Comparison of ENCODE assay signal across 8 cellular contexts in the genomic region with DNA sequence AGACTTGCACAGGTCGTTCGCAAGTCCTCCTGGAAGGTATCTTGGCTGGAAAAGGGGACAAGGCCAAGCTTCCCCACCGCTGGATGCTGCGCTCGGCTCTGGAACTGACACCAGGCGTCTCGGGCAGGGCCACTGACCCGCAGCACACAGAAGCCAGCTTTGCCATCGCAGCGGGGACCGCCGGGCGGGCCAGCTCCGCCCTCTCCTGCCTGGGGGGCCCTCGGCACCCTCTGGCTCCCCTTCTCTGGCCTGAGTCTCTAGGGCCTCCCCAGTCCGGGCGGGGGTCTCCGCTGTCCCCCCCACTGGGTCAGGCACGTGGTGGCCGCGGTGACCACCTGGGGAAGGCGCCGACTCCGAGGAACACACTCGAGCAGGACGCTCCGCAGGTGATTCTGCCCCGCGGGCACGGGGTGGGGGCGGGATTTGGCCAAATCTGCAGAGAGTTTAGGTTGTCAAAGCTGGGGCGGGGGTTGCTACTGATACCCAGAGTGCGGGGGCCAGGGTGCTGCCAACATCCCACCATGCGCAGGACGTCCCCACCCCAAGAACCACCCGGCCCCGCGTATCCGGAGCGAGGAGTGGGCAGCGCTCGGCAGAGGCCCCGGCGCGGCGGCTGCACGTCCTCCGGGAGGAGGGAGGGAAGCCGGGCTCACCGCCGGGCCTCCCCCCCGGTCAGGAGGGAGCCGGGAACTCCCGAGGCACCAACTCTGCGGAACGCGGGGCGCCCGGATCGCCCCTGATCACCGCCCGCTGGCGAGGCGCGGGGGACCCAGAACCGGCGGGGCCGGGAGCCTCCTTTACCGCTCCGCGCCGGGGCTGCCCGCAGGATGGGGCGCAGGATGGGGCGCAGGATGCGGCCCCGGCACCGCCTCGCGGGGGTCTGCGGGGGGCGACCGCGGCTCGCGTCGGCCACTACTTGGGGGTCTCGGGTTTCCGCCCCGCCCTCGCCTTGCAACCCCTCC. TPM values are rescaled to one million over a fixed set of nuclear protein-coding genes. Genes with fewer than 3 reads are reported as not detected.
A peak's percentile ranks its signal among the peaks of the same experiment; 100 is the strongest.
DNase-seq lines count a peak whose midpoint lies in the region; ATAC-seq, FAIRE-seq and TF ChIP-seq lines count a peak whose summit lies in the region.

No MANE protein-coding gene starts in this region.

- H3K4me3 ChIP-seq in BLaER1: peak overlapping the region; percentile 71
- peak overlapping the region; percentile 66 for H3K4me3 ChIP-seq in HUES48 (ENCODE audit: low read depth, low read length)
- peak overlapping the region; percentile 53 for H3K4me3 ChIP-seq in K562
- H3K4me3 ChIP-seq in right lobe of liver: peak overlapping the region; percentile 59 to 67 (median 61)
- peak overlapping the region; percentile 66 to 94 (median 74) for H3K4me3 ChIP-seq in transverse colon

- no peak for TF ChIP-seq RAD21 in K562 (CRISPR knock-in tag; conservative IDR thresholded peaks at IDR 0.05 in 1 of 2, IDR thresholded peaks at IDR 0.05 in 1 of 2)

- FAIRE-seq in K562 (lab: Jason Lieb, UNC) (no peak), H54 (lab: Jason Lieb, UNC) (no peak)

- BruUV-seq in K562 (replicated peaks; lab: Mats Ljungman, UMichigan): no TSS peak

- in situ Hi-C loops in K562 (cut with MboI): no loop called here
- in situ Hi-C loops in transverse colon (cut with MboI; ENCODE audit: low pct_ligation_motif_present in 1 of 4, low pct_unique_long_range_greater_than_20kb in 1 of 4, low sequenced_read_pairs in 3 of 4): no loop called here

- intact Hi-C loops in K562 (cut with micrococcal nuclease) (no loop called here), right lobe of liver (cut with DNase I) (no loop called here), transverse colon (cut with DNase I; ENCODE audit: low total_unique reads) (no loop called here)

- WGBS in K562 (ENCODE audit: insufficient coverage, low coverage, missing lambda C conversion rate): 11% methylated on average over 44 of the region's 91 CpGs
- WGBS in right lobe of liver (ENCODE audit: insufficient coverage, low coverage, low lambda C conversion rate, missing lambda C conversion rate): 5% methylated on average over 22 of the region's 91 CpGs
- WGBS in transverse colon (ENCODE audit: low coverage in 1 of 2), 2 donors: 10% methylated on average over 22 of the region's 91 CpGs; no CpG with 5 or more reads in 1 of the 2 donors

- peak overlapping the region; percentile 97 for H3K4me2 ChIP-seq in BLaER1
- H3K4me2 ChIP-seq in K562 (ENCODE audit: insufficient read depth, low read length): peak overlapping the region; percentile 46

- ATAC-seq in K562 (peak; percentile 10; the same call in 2 of the 3 replicates), right lobe of liver (peak; percentile 7 to 30 (median 15)), HG02798 (IDR thresholded peaks at IDR 0.05; ENCODE audit: poor library complexity, unreplicated experiment) (no peak), GM21381 (IDR thresholded peaks at IDR 0.05; ENCODE audit: unreplicated experiment) (no peak)

- peak overlapping the region; percentile 62; the same call in 1 of the 2 replicates for H2AFZ ChIP-seq in K562 (ENCODE audit: low read depth, low read length)

- CTCF ChIA-PET in K562 (lab: Yijun Ruan, JAX; ENCODE audit: low intra/inter-chr PET ratio): no interaction called here

- H3K9me3 ChIP-seq in BLaER1: no peaks in the 10 kb centered on the region
- no peaks in the 10 kb centered on the region for H3K9me3 ChIP-seq in HUES48 (ENCODE audit: control insufficient read depth, insufficient read depth, low read length)
- no peaks in the 10 kb centered on the region for H3K9me3 ChIP-seq in K562 (replicated peaks; ENCODE audit: control insufficient read depth, insufficient read depth, low read depth, low read length)
- H3K9me3 ChIP-seq in right lobe of liver: no peaks in the 10 kb centered on the region
- H3K9me3 ChIP-seq in transverse colon: no peaks in the 10 kb centered on the region

- H3K36me3 ChIP-seq in BLaER1 (no peaks in the 10 kb centered on the region), HUES48 (ENCODE audit: control insufficient read depth, insufficient read depth, low read length) (no peaks in the 10 kb centered on the region), K562 (ENCODE audit: control insufficient read depth, insufficient read depth, low read length) (peaks cover 22% of the 10 kb centered on the region; the same call in 2 of the 3 replicates), right lobe of liver (no peaks in the 10 kb centered on the region), transverse colon (no peaks in the 10 kb centered on the region)

- H4K20me1 ChIP-seq in BLaER1 (peaks cover 45% of the 10 kb centered on the region), K562 (replicated peaks; ENCODE audit: control insufficient read depth, insufficient read depth, low read length) (peaks cover 24% of the 10 kb centered on the region)

- POLR2A ChIA-PET in K562 (lab: Yijun Ruan, JAX): interaction anchor here (0.9 kb wide), 1 partner anchor 13 kb away, joined by 5 read pairs; no protein-coding TSS in a partner anchor

- TF ChIP-seq POLR2A in K562 (conservative IDR thresholded peaks at IDR 0.05): no peak
- no peak for TF ChIP-seq POLR2A in right lobe of liver (IDR thresholded peaks at IDR 0.05)
- TF ChIP-seq POLR2A in transverse colon (IDR thresholded peaks at IDR 0.05): no peak
- TF ChIP-seq POLR2A in H54 (IDR thresholded peaks at IDR 0.05; ENCODE audit: low read depth, low read length): no peak

- no peak for TF ChIP-seq CTCF in K562 (IDR thresholded peaks at IDR 0.05 in 2 of 3, conservative IDR thresholded peaks at IDR 0.05 in 1 of 3; ENCODE audit: insufficient read depth in 2 of 3, low read depth in 1 of 3, low read length in 3 of 3)
- no peak for TF ChIP-seq CTCF in right lobe of liver (IDR thresholded peaks at IDR 0.05)
- no peak for TF ChIP-seq CTCF in transverse colon (IDR thresholded peaks at IDR 0.05)

- peaks cover 34% of the 10 kb centered on the region for H3K79me2 ChIP-seq in K562 (ENCODE audit: control insufficient read depth, insufficient read depth, low read length)

- TF ChIP-seq EP300 in K562 (IDR thresholded peaks at IDR 0.05; ENCODE audit: low read length) (no peak), transverse colon (IDR thresholded peaks at IDR 0.05; ENCODE audit: low read depth) (no peak)

- DNase-seq in K562 (ENCODE audit: extremely low read depth in 1 of 4, low spot score in 3 of 4): peak in 3 of 4 experiments; percentile 35 to 48 (median 44)
- DNase-seq in right lobe of liver: peak in 1 of 3 donors; percentile 48
- no peak for DNase-seq in transverse colon
- no peak for DNase-seq in H54 (ENCODE audit: insufficient read length, low spot score)

- H3K27me3 ChIP-seq in BLaER1 (peaks cover 89% of the 10 kb centered on the region), HUES48 (ENCODE audit: control insufficient read depth, insufficient read depth, low read length) (peaks cover 45% of the 10 kb centered on the region), K562 (ENCODE audit: control insufficient read depth in 2 of 2, insufficient read depth in 2 of 2, low read length in 2 of 2) (peaks cover 0 to 5% of the 10 kb centered on the region in 2 experiments; a peak in 1 of 5 replicates), right lobe of liver (peaks cover 0 to 6% of the 10 kb centered on the region in 2 donors), transverse colon (peaks cover 16% of the 10 kb centered on the region)

- H3K4me1 ChIP-seq in BLaER1: peaks cover 52% of the 10 kb centered on the region
- H3K4me1 ChIP-seq in HUES48 (ENCODE audit: control insufficient read depth, insufficient read depth, low read length): peaks cover 27% of the 10 kb centered on the region
- peaks cover 10 to 73% of the 10 kb centered on the region in 2 experiments for H3K4me1 ChIP-seq in K562 (replicated peaks in 1 of 2; ENCODE audit: control insufficient read depth in 2 of 2, insufficient read depth in 2 of 2, low read length in 2 of 2)
- H3K4me1 ChIP-seq in right lobe of liver: no peaks in the 10 kb centered on the region
- H3K4me1 ChIP-seq in transverse colon: peaks cover 31 to 41% (median 37%) of the 10 kb centered on the region in 4 donors

- no peak overlapping the region for H3K27ac ChIP-seq in BLaER1
- H3K27ac ChIP-seq in HUES48 (ENCODE audit: low read depth, low read length): no peak overlapping the region
- peak overlapping the region; percentile 56; the same call in 1 of the 3 replicates for H3K27ac ChIP-seq in K562 (ENCODE audit: extremely low read depth, low read depth, low read length)
- peak overlapping the region in 2 of 3 donors; percentile 31 to 67 for H3K27ac ChIP-seq in right lobe of liver
- H3K27ac ChIP-seq in transverse colon: peak overlapping the region; percentile 62 to 94 (median 82)

- H3K9ac ChIP-seq in BLaER1: peak overlapping the region; percentile 32; the same call in 1 of the 2 replicates
- no peak overlapping the region for H3K9ac ChIP-seq in HUES48 (ENCODE audit: low read depth, low read length)
- peak overlapping the region; percentile 51 to 91; a peak in 3 of 4 replicates for H3K9ac ChIP-seq in K562 (ENCODE audit: insufficient read depth in 1 of 2, low read depth in 2 of 2, low read length in 2 of 2)

- no peaks in the 10 kb centered on the region for H3K9me1 ChIP-seq in K562 (ENCODE audit: control insufficient read depth, insufficient read depth, low read length)

TF ChIP-seq in K562, 482 proteins besides CTCF, POLR2A, EP300 and RAD21 (continues in another document):
- no peak for TF ChIP-seq TCF7 (IDR thresholded peaks at IDR 0.05; ENCODE audit: borderline replicate concordance)

RNA-seq across cellular contexts. Expression of gene METRNL, which starts 0.8 kb away (rescaled TPM):
- 12.2 and 22.8 TPM in 2 replicates for total RNA-seq in K562 (2011; cell fraction: chromatin; rRNA removed; ENCODE audit: low replicate concordance)
- 23.4 and 25.7 TPM in 2 replicates for total RNA-seq in K562 (2011; cell fraction: nucleolus; rRNA removed)
- total RNA-seq in K562 (2011; cell fraction: nucleoplasm; rRNA removed): 12.5 and 12.8 TPM in 2 replicates
- total RNA-seq in K562 (2014; rRNA removed) (28.2 and 34.9 TPM in 2 replicates), K562 (2014; rRNA removed; fragmentation: Illumina TruSeq; extraction: Trizol) (2.2 and 2.3 TPM in 2 replicates), K562 (2015; rRNA removed; fragmentation: Illumina TruSeq; extraction: Trizol) (10.7 and 14.2 TPM in 2 replicates), K562 (2021) (25.7 and 31.8 TPM in 2 replicates), right lobe of liver (10 to 100 TPM in 1 of 6 experiments, 1 to 10 TPM in 5; 2.3 to 18.6 (median 5.9) TPM), transverse colon (100 to 1,000 TPM in 2 of 4 donors, 10 to 100 TPM in 2; 46.8 to 325 (median 112) TPM)
- polyA plus RNA-seq in K562 (2011; rRNA removed) (2.9 and 6.2 TPM in 2 replicates), K562 (2014; fragmentation: Illumina TruSeq; extraction: Trizol) (1.7 and 10.2 TPM in 2 replicates), K562 (2014; fragmentation: Nextera tagmentation; extraction: Ambion mirVana) (under 1 TPM; 0.17 to 0.18 TPM), K562 (2014; rRNA removed) (19.5 and 23.5 TPM in 2 replicates)
- polyA plus RNA-seq in K562 (2011; cell fraction: cytosol; rRNA removed): 14.1 and 23.9 TPM in 2 replicates
- 8.7 and 14.9 TPM in 2 replicates for polyA plus RNA-seq in K562 (2011; cell fraction: nucleus; rRNA removed)
- 24.6 and 38.9 TPM in 2 replicates for polyA plus RNA-seq in K562 (2012)
- 1.9 and 2.0 TPM in 2 replicates for polyA minus RNA-seq in K562 (2011; rRNA and poly(A)+ RNA removed)
- polyA minus RNA-seq in K562 (2011; cell fraction: cytosol; rRNA and poly(A)+ RNA removed): 19.5 and 23.5 TPM in 2 replicates
- 6.1 and 6.4 TPM in 2 replicates for polyA minus RNA-seq in K562 (2011; cell fraction: nucleus; rRNA and poly(A)+ RNA removed)

Comparison
In these comparisons a context has a peak if more than half of its experiments do, and no peak if none do; other contexts are left out.
1. H3K27ac ChIP-seq: peak in K562 (single experiment), right lobe of liver (2 of 3) and transverse colon (4 of 4); none in BLaER1 (single experiment) and HUES48 (single experiment).
2. ATAC-seq: peak in K562 (single experiment) and right lobe of liver (4 of 4); none in HG02798 (single experiment) and GM21381 (single experiment).
3. DNase-seq: peak in K562 (3 of 4); none in transverse colon (single experiment) and H54 (single experiment).
4. Peak in every context shown above with its lines, with median percentiles within 50 percentile points of each other: H3K4me3 ChIP-seq.